ENCODE assay signal across 9 cellular contexts in the genomic region with DNA sequence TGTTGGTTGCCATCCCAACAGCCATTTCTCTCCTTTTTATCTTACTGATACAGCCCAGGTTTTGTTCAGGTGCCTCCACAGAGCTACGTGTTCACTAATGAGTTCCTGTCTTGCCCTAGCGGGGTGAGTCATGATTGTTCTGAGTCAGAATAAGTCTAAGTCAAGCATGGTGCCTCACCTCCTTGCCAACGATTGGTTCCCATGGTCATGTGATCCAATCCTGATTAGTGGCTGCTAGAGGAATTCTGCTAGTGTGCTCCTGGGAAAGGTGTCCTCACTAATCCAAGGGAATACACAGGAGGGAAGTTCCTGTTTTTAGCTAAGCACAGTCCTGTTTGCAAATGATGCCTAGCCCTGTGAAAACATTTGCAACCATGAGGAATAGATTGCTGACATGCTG.
DNase-seq lines count a peak whose midpoint lies in the region; ATAC-seq and TF ChIP-seq lines count a peak whose summit lies in the region.
"Had no signal": no experiment of that assay in that cellular context is flagged by ENCODE, and none has a peak within 500 bp of the region (broad histone marks: within the 10 kb centered on the region; RNA-seq: fewer than 3 reads in every experiment).

No MANE protein-coding gene starts in this region.

- ATAC-seq in GM18498 (IDR thresholded peaks at IDR 0.05; ENCODE audit: unreplicated experiment) (peak; percentile 59), GM21786 (IDR thresholded peaks at IDR 0.05; ENCODE audit: unreplicated experiment) (peak; percentile 62)

- H3K4me3 ChIP-seq in MG63 (no peak overlapping the region), fibroblast of the aortic adventitia (ENCODE audit: low read depth, low read length) (no peak overlapping the region)

- DNase-seq in MG63 (peak; percentile 63), fibroblast of the aortic adventitia (ENCODE audit: low read depth) (peak; percentile 25), DMS79 (lab: John Stamatoyannopoulos, UW) (no peak), AG08395 (ENCODE audit: low spot score) (no peak), NCI-H2227 (lab: John Stamatoyannopoulos, UW; ENCODE audit: unreplicated experiment) (no peak), iPS-NIHi7 (ENCODE audit: extremely low spot score) (no peak)
- DNase-seq: kidney had no signal

- no peak for TF ChIP-seq CTCF in fibroblast of the aortic adventitia (IDR thresholded peaks at IDR 0.05; ENCODE audit: insufficient read depth, low read length)

- H3K9me3 ChIP-seq in MG63, result no peaks in the 10 kb centered on the region

- H3K36me3 ChIP-seq in MG63, result no peaks in the 10 kb centered on the region

- no peaks in the 10 kb centered on the region; the same call in 1 of the 2 replicates for H3K27me3 ChIP-seq in MG63

Comparison
In these comparisons a context has a peak if more than half of its experiments do, and no peak if none do; other contexts are left out.
1. DNase-seq: peak in MG63 (single experiment) and fibroblast of the aortic adventitia (single experiment); none in DMS79 (single experiment), AG08395 (single experiment), NCI-H2227 (single experiment) and iPS-NIHi7 (single experiment).